8 cellular contexts compared by ENCODE assay signal in the genomic region with DNA sequence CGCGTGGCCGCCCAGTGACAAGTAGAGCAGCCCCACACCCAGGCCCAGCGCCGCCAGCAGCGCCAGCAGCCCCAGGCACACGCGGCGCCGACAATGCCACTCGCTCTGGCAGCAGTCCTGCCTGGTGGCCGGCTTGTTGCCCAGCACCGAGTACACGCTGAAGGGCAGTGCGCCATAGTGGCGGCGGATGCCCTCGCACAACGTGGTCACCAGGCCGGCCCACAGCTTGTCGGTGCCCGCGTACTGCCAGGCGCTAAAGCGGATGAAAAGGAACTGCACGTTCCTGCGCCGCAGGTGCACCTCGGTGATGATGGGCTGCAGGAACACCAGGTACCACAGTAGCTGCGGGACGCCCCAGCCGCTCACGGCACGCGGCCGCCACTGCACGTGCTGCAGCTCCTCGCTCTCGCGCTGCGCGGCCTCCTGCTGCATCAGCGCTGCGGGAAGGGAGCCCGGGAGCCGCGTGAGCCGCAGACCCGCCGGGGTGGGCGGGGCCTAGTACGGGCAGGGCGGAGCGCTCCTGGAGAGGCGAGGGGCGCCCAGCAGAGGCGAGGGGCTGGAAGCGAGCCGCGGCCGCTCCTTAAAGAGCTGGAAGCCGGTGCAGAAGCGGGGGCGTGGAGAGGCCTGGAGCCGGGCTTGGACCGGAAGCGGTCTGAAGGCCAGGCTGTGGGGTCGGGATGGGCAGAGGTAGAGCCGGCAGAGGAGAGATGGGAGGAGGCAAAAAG. TPM values are rescaled to one million over a fixed set of nuclear protein-coding genes. Genes with fewer than 3 reads are reported as not detected.
DNase-seq lines count a peak whose midpoint lies in the region; ATAC-seq, FAIRE-seq and TF ChIP-seq lines count a peak whose summit lies in the region.

No MANE protein-coding gene starts in this region.

- no peak for FAIRE-seq in A549 (lab: Jason Lieb, UNC)
- FAIRE-seq in RCC 7860 (lab: Jason Lieb, UNC), result no peak

- no peak overlapping the region for H2AFZ ChIP-seq in osteoblast (ENCODE audit: low read length)

- POLR2A ChIA-PET in A549 (lab: Yijun Ruan, JAX), result no interaction called here

- no peak for TF ChIP-seq EP300 in A549 (IDR thresholded peaks at IDR 0.05)

- no peak for TF ChIP-seq POLR2A in A549 (IDR thresholded peaks at IDR 0.05; ENCODE audit: low read length)

- CTCF ChIA-PET in A549 (lab: Yijun Ruan, JAX), result interaction anchor here (0.6 to 1.4 kb wide), 6 partner anchors 10 to 53 kb away, joined by 3 to 5 read pairs (median 3); a partner anchor contains a TSS

- H3K4me2 ChIP-seq in A549, result no peak overlapping the region; the same call in 2 of the 3 replicates
- H3K4me2 ChIP-seq in osteoblast (ENCODE audit: insufficient read depth, low read length), result peak overlapping the region; percentile 42

- H3K27ac ChIP-seq in A549, result peak overlapping the region; percentile 50 to 58; a peak in 2 of 6 replicates
- peak overlapping the region; percentile 25 for H3K27ac ChIP-seq in osteoblast (ENCODE audit: low read depth, low read length)

- 93% methylated on average over 61 of the region's 69 CpGs for WGBS in A549 (ENCODE audit: missing lambda C conversion rate)

- no peaks in the 10 kb centered on the region for H3K79me2 ChIP-seq in osteoblast (ENCODE audit: insufficient read depth, low read length)

- no peak for TF ChIP-seq CTCF in A549 (IDR thresholded peaks at IDR 0.05)
- TF ChIP-seq CTCF in osteoblast (IDR thresholded peaks at IDR 0.05; ENCODE audit: extremely low read depth, low read depth, low read length), result no peak

- no peak for ATAC-seq in A549
- ATAC-seq in HG03354 (IDR thresholded peaks at IDR 0.05; ENCODE audit: poor library complexity, severe bottlenecking, unreplicated experiment), result no peak

- H3K9me3 ChIP-seq in A549 (no peaks in the 10 kb centered on the region), osteoblast (ENCODE audit: low read depth, low read length) (no peaks in the 10 kb centered on the region)

- no peak for TF ChIP-seq RAD21 in A549 (conservative IDR thresholded peaks at IDR 0.05 in 1 of 2, IDR thresholded peaks at IDR 0.05 in 1 of 2)

- H3K27me3 ChIP-seq in osteoblast (ENCODE audit: insufficient read depth, low read length), result peaks cover 24% of the 10 kb centered on the region

- H3K4me1 ChIP-seq in A549 (peaks cover 21% of the 10 kb centered on the region; the same call in 2 of the 3 replicates), osteoblast (ENCODE audit: insufficient read depth, low read length) (peaks cover 20% of the 10 kb centered on the region)

- no peak for DNase-seq in A549 (ENCODE audit: low read depth in 1 of 2, low spot score in 1 of 2)
- peak in 64 of 76 experiments; percentile 22 to 84 (median 60) for DNase-seq in HUDEP-2 (lab: John Stamatoyannopoulos, UW; ENCODE audit: unreplicated experiment in 76 of 76)
- peak; percentile 14 for DNase-seq in activated effector memory CD4-positive, alpha-beta T cell treated with Interleukin-2 at 50 U/mL for 16 hours
- DNase-seq in globus pallidus (ENCODE audit: low spot score), result peak; percentile 48
- DNase-seq in osteoblast (ENCODE audit: insufficient read length, low spot score, missing footprints), result peak; percentile 96
- DNase-seq in RCC 7860 (ENCODE audit: low spot score), result no peak
- DNase-seq in NCI-H774 (lab: John Stamatoyannopoulos, UW), result no peak

- H3K36me3 ChIP-seq in osteoblast (ENCODE audit: insufficient read depth, low read length), result no peaks in the 10 kb centered on the region

- H4K20me1 ChIP-seq in osteoblast (ENCODE audit: insufficient read depth, low read length), result peaks cover 16% of the 10 kb centered on the region

- H3K4me3 ChIP-seq in A549, result no peak overlapping the region
- peak overlapping the region; percentile 46 for H3K4me3 ChIP-seq in osteoblast (ENCODE audit: insufficient read depth, low read length)

TF ChIP-seq in A549, 52 proteins besides CTCF, POLR2A, EP300 and RAD21:
- no peak for TF ChIP-seq ZSCAN20 (CRISPR knock-in tag; IDR thresholded peaks at IDR 0.05)
- TF ChIP-seq MYC (IDR thresholded peaks at IDR 0.05; ENCODE audit: borderline replicate concordance, low read length), result no peak
- TF ChIP-seq EHF (CRISPR knock-in tag; IDR thresholded peaks at IDR 0.05), result no peak
- TF ChIP-seq MAFK (IDR thresholded peaks at IDR 0.05; ENCODE audit: partially characterized antibody), result no peak
- TF ChIP-seq SMC3 (IDR thresholded peaks at IDR 0.05), result no peak
- TF ChIP-seq, protein P1, sequence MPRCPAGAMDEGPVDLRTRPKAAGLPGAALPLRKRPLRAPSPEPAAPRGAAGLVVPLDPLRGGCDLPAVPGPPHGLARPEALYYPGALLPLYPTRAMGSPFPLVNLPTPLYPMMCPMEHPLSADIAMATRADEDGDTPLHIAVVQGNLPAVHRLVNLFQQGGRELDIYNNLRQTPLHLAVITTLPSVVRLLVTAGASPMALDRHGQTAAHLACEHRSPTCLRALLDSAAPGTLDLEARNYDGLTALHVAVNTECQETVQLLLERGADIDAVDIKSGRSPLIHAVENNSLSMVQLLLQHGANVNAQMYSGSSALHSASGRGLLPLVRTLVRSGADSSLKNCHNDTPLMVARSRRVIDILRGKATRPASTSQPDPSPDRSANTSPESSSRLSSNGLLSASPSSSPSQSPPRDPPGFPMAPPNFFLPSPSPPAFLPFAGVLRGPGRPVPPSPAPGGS (IDR thresholded peaks at IDR 0.05), result no peak
- TF ChIP-seq MAZ (IDR thresholded peaks at IDR 0.05; ENCODE audit: borderline replicate concordance, low read depth, low read length), result no peak
- TF ChIP-seq CHD2 (IDR thresholded peaks at IDR 0.05; ENCODE audit: low read length, partially characterized antibody), result no peak
- TF ChIP-seq ZC3H11A (IDR thresholded peaks at IDR 0.05), result no peak

RNA-seq across cellular contexts. Expression of a gene that starts 7.3 kb away (rescaled TPM):
- polyA plus RNA-seq in A549 (2011; rRNA removed) (0.12 and 0.21 TPM in 2 replicates), A549 (2017; fragmentation: RNase III; extraction: RNeasy Plus Mini Kit Qiagen cat#74134 plus additional on column Dnase treatment) (0.10 to 0.18 TPM (median 0.15 TPM) in 3 replicates)
- 0.07 and 0.19 TPM in 2 replicates for polyA plus RNA-seq in A549 (2012; cell fraction: cytosol; rRNA removed)
- polyA plus RNA-seq in A549 (2012; cell fraction: nucleus; rRNA removed), result 1.8 and 2.5 TPM in 2 replicates
- 0.15 TPM in 1 of 2 replicates, not detected in the other for polyA minus RNA-seq in A549 (2011; rRNA and poly(A)+ RNA removed)
- 0.29 TPM in 1 of 2 replicates, not detected in the other for total RNA-seq in osteoblast

RNA-seq across cellular contexts. Expression of a gene that starts 24.5 kb away (rescaled TPM):
- polyA plus RNA-seq in A549 (2011; rRNA removed), result 29.8 and 30.2 TPM in 2 replicates
- 52.5 and 63.1 TPM in 2 replicates for polyA plus RNA-seq in A549 (2012; cell fraction: cytosol; rRNA removed)
- polyA plus RNA-seq in A549 (2012; cell fraction: nucleus; rRNA removed), result 41.4 and 46.2 TPM in 2 replicates
- polyA plus RNA-seq in A549 (2017; fragmentation: RNase III; extraction: RNeasy Plus Mini Kit Qiagen cat#74134 plus additional on column Dnase treatment), result 23.7 to 30.5 TPM (median 28.5 TPM) in 3 replicates
- polyA minus RNA-seq in A549 (2011; rRNA and poly(A)+ RNA removed), result 9.0 and 12.0 TPM in 2 replicates
- total RNA-seq in osteoblast, result 13.8 and 17.4 TPM in 2 replicates

RNA-seq across cellular contexts. Expression of a gene that starts 25.1 kb away (rescaled TPM):
- polyA plus RNA-seq in A549 (2011; rRNA removed) (7.5 and 10.5 TPM in 2 replicates), A549 (2017; fragmentation: RNase III; extraction: RNeasy Plus Mini Kit Qiagen cat#74134 plus additional on column Dnase treatment) (8.2 to 12.2 TPM (median 10.6 TPM) in 3 replicates)
- 5.4 and 7.6 TPM in 2 replicates for polyA plus RNA-seq in A549 (2012; cell fraction: cytosol; rRNA removed)
- polyA plus RNA-seq in A549 (2012; cell fraction: nucleus; rRNA removed), result 6.9 and 8.4 TPM in 2 replicates
- polyA minus RNA-seq in A549 (2011; rRNA and poly(A)+ RNA removed), result 14.9 and 15.0 TPM in 2 replicates
- 7.2 and 10.0 TPM in 2 replicates for total RNA-seq in osteoblast

Comparison
In these comparisons a context has a peak if more than half of its experiments do, and no peak if none do; other contexts are left out.
1. DNase-seq: peak in HUDEP-2 (64 of 76), activated effector memory CD4-positive, alpha-beta T cell treated with Interleukin-2 at 50 U/mL for 16 hours (single experiment), globus pallidus (single experiment) and osteoblast (single experiment); none in A549 (0 of 2), RCC 7860 (single experiment) and NCI-H774 (single experiment).